Comparison of ENCODE assay signal across 8 cellular contexts in genomic region chr22:41682033-41682807, GRCh38. TPM values are rescaled to one million over a fixed set of nuclear protein-coding genes. Genes with fewer than 3 reads are reported as not detected.
A peak's percentile ranks its signal among the peaks of the same experiment; 100 is the strongest.
DNase-seq lines count a peak whose midpoint lies in the region; TF ChIP-seq lines count a peak whose summit lies in the region.

No MANE protein-coding gene starts in this region.

- H3K4me1 ChIP-seq in HEK293 (ENCODE audit: control insufficient read depth, insufficient read depth, low read length) (peaks cover 4% of the 10 kb centered on the region; the same call in 1 of the 2 replicates), colonic mucosa (peaks cover under 1% of the 10 kb centered on the region)

- peak overlapping the region; percentile 76 to 83 for H3K9ac ChIP-seq in colonic mucosa (ENCODE audit: low read depth in 2 of 2, low read length in 2 of 2)

- H3K27me3 ChIP-seq in colonic mucosa: no peaks in the 10 kb centered on the region

- intact Hi-C loops in colonic mucosa (cut with DNase I): no loop called here

- peak overlapping the region; percentile 81 for H3K4me3 ChIP-seq in HEK293 (ENCODE audit: low read depth, low read length)
- peak overlapping the region; percentile 44 for H3K4me3 ChIP-seq in colonic mucosa

- H3K27ac ChIP-seq in HEK293 (ENCODE audit: extremely low read depth, low read depth, low read length) (peak overlapping the region; percentile 66), colonic mucosa (peak overlapping the region; percentile 68)

- CTCF ChIA-PET in HEK293 (lab: Yijun Ruan, JAX): interaction anchor here (6.5 kb wide), 1 partner anchor 15 kb away, joined by 43 read pairs; no protein-coding TSS in a partner anchor

- H3K36me3 ChIP-seq in HEK293 (ENCODE audit: control insufficient read depth in 2 of 2, insufficient read depth in 1 of 2, low read length in 2 of 2) (peaks cover 37 to 39% of the 10 kb centered on the region in 2 experiments), colonic mucosa (peaks cover 9% of the 10 kb centered on the region)

- DNase-seq in DMS153 treated with DMSO at 0.1 percent for 48 hours (lab: John Stamatoyannopoulos, UW; ENCODE audit: unreplicated experiment) (peak; percentile 51), NCI-H2196 treated with DMSO at 0.1 percent for 48 hours (lab: John Stamatoyannopoulos, UW; ENCODE audit: unreplicated experiment) (peak; percentile 67), colonic mucosa (peak; percentile 89), left kidney (ENCODE audit: low read depth, low spot score) (peak; percentile 94), NCI-H187 (lab: John Stamatoyannopoulos, UW) (no peak)
- peak; percentile 90 for DNase-seq in activated CD4-positive, alpha-beta T cell treated with anti-CD3 and anti-CD28 coated beads for 48 hours
- peak; percentile 51 to 76 for DNase-seq in stimulated activated CD4-positive, alpha-beta T cell treated with anti-CD3 and anti-CD28 coated beads, Interleukin-1b, Interleukin-23, amount 100 ng/mL, for 1 hour (ENCODE audit: low read depth in 2 of 2)

- TF ChIP-seq CTCF in HEK293 (tag by site-specific recombination; IDR thresholded peaks at IDR 0.05): no peak
- no peak for TF ChIP-seq CTCF in colonic mucosa (IDR thresholded peaks at IDR 0.05)

- H3K9me3 ChIP-seq in HEK293 (ENCODE audit: control insufficient read depth, insufficient read depth, low read depth, low read length) (no peaks in the 10 kb centered on the region), colonic mucosa (no peaks in the 10 kb centered on the region)

- POLR2A ChIA-PET in HEK293 (lab: Yijun Ruan, JAX): interaction anchor here (1.5 kb wide), 1 partner anchor 15 kb away, joined by 14 read pairs; no protein-coding TSS in a partner anchor

TF ChIP-seq in HEK293, 187 proteins besides CTCF, POLR2A, EP300 and RAD21:
- TF ChIP-seq ZBTB11 (tag by site-specific recombination; conservative IDR thresholded peaks at IDR 0.05; ENCODE audit: low read depth) (peak; percentile 62; the same call in 1 of the 2 replicates), ZNF10 (tag by site-specific recombination; IDR thresholded peaks at IDR 0.05) (peak; percentile 62; the same call in 1 of the 2 replicates), PATZ1 (tag by site-specific recombination; IDR thresholded peaks at IDR 0.05) (no peak), SP3 (tag by site-specific recombination; IDR thresholded peaks at IDR 0.05) (peak; percentile 30), ZNF133 (tag by site-specific recombination; IDR thresholded peaks at IDR 0.05) (no peak), KLF9 (tag by site-specific recombination; IDR thresholded peaks at IDR 0.05; ENCODE audit: low read depth) (peak; percentile 58; the same call in 1 of the 2 replicates), FEZF1 (tag by site-specific recombination; IDR thresholded peaks at IDR 0.05) (no peak), IKZF3 (tag by site-specific recombination; IDR thresholded peaks at IDR 0.05) (peak; percentile 54; the same call in 1 of the 2 replicates), SP2 (tag by site-specific recombination; IDR thresholded peaks at IDR 0.05) (peak; percentile 70), ZBTB26 (tag by site-specific recombination; optimal IDR thresholded peaks at IDR 0.05) (peak; percentile 10), ZBTB17 (tag by site-specific recombination; IDR thresholded peaks at IDR 0.05) (peak; percentile 19; the same call in 1 of the 2 replicates), ATF2 (tag by site-specific recombination; IDR thresholded peaks at IDR 0.05; ENCODE audit: low read depth) (peak; percentile 14; the same call in 1 of the 2 replicates), ZBTB20 (tag by site-specific recombination; IDR thresholded peaks at IDR 0.05) (no peak), ZBTB21 (tag by site-specific recombination; IDR thresholded peaks at IDR 0.05) (peak; percentile 94), GFI1B (tag by site-specific recombination; IDR thresholded peaks at IDR 0.05) (no peak), ZXDB (tag by site-specific recombination; IDR thresholded peaks at IDR 0.05) (peak; percentile 27; the same call in 1 of the 2 replicates), ZNF629 (tag by site-specific recombination; IDR thresholded peaks at IDR 0.05) (peak; percentile 98)

RNA-seq across cellular contexts. Expression of gene SNU13, which starts 6.4 kb away (rescaled TPM):
- 100 to 1,000 TPM in 1 of 2 donors, 10 to 100 TPM in 1; 95.7 to 169 TPM for total RNA-seq in colonic mucosa

RNA-seq across cellular contexts. Expression of gene MEI1, which starts 17.1 kb away (rescaled TPM):
- total RNA-seq in colonic mucosa: 1 to 10 TPM; 1.8 to 1.9 TPM

Comparison
In these comparisons a context has a peak if more than half of its experiments do, and no peak if none do; other contexts are left out.
1. DNase-seq: peak in DMS153 treated with DMSO at 0.1 percent for 48 hours (single experiment), NCI-H2196 treated with DMSO at 0.1 percent for 48 hours (single experiment), activated CD4-positive, alpha-beta T cell treated with anti-CD3 and anti-CD28 coated beads for 48 hours (single experiment), colonic mucosa (single experiment), left kidney (single experiment) and stimulated activated CD4-positive, alpha-beta T cell treated with anti-CD3 and anti-CD28 coated beads, Interleukin-1b, Interleukin-23, amount 100 ng/mL, for 1 hour (2 of 2); none in NCI-H187 (0 of 2).